In genomic region chr21:36949171-36950141, GRCh38 we compare ENCODE assay signal across 16 cellular contexts. TPM values are rescaled to one million over a fixed set of nuclear protein-coding genes. Genes with fewer than 3 reads are reported as not detected.
DNase-seq lines count a peak whose midpoint lies in the region; ATAC-seq, FAIRE-seq and TF ChIP-seq lines count a peak whose summit lies in the region.
"Had no signal": no experiment of that assay in that cellular context is flagged by ENCODE, and none has a peak within 500 bp of the region (broad histone marks: within the 10 kb centered on the region; RNA-seq: fewer than 3 reads in every experiment).

No MANE protein-coding gene starts in this region.

- peak overlapping the region; percentile 30 for H3K4me3 Mint-ChIP-seq in astrocyte (ENCODE audit: unreplicated experiment)
- H3K4me3 Mint-ChIP-seq in neural progenitor cell, result no peak overlapping the region
- no peak overlapping the region for H3K4me3 Mint-ChIP-seq in Caco-2 (ENCODE audit: unreplicated experiment)

- H3K79me2 ChIP-seq in astrocyte (ENCODE audit: insufficient read depth, low read length) (no peaks in the 10 kb centered on the region), neural progenitor cell (ENCODE audit: low read depth) (no peaks in the 10 kb centered on the region)

- H3K4me1 ChIP-seq in astrocyte (ENCODE audit: insufficient read depth, low read length) (no peaks in the 10 kb centered on the region), neural progenitor cell (peaks cover 13% of the 10 kb centered on the region), Caco-2 (no peaks in the 10 kb centered on the region), small intestine (ENCODE audit: control insufficient read depth in 2 of 2, insufficient read depth in 1 of 2, low read depth in 1 of 2, low read length in 1 of 2) (no peaks in the 10 kb centered on the region)

- DNase-seq in NCI-H2171 treated with DMSO at 0.1 percent for 48 hours (lab: John Stamatoyannopoulos, UW), result peak; percentile 23
- DNase-seq in NCI-H2171 (lab: John Stamatoyannopoulos, UW), result no peak
- DNase-seq in astrocyte (ENCODE audit: low read depth), result no peak
- DNase-seq in neural progenitor cell (ENCODE audit: low spot score), result no peak
- DNase-seq in Caco-2, result no peak
- DNase-seq in small intestine, result no peak
- DNase-seq: 8988T, HCEC 1CT, NCI-H1092 treated with DMSO at 0.1 percent for 48 hours, NCI-H1694 treated with DMSO at 0.1 percent for 48 hours, NCI-H446 treated with DMSO at 0.1 percent for 48 hours, NCI-H748 treated with DMSO at 0.1 percent for 48 hours, SHP77 had no signal

- H4K20me1 ChIP-seq in astrocyte (ENCODE audit: insufficient read depth, low read length) (peaks cover 12% of the 10 kb centered on the region), neural progenitor cell (ENCODE audit: low read depth) (no peaks in the 10 kb centered on the region)
- H4K20me1 ChIP-seq: BLaER1 had no signal

- H3K4me1 Mint-ChIP-seq in astrocyte (ENCODE audit: low read depth, unreplicated experiment), result peaks cover 13% of the 10 kb centered on the region
- peaks cover 18% of the 10 kb centered on the region for H3K4me1 Mint-ChIP-seq in neural progenitor cell
- H3K4me1 Mint-ChIP-seq in Caco-2 (ENCODE audit: low read depth, unreplicated experiment), result no peaks in the 10 kb centered on the region

- H3K27ac Mint-ChIP-seq in astrocyte (ENCODE audit: unreplicated experiment) (no peak overlapping the region), neural progenitor cell (peak overlapping the region; percentile 43), Caco-2 (ENCODE audit: unreplicated experiment) (no peak overlapping the region)

- H3K9me3 Mint-ChIP-seq in astrocyte (ENCODE audit: unreplicated experiment), result peaks cover 1% of the 10 kb centered on the region
- H3K9me3 Mint-ChIP-seq in neural progenitor cell, result peaks cover 4% of the 10 kb centered on the region
- no peaks in the 10 kb centered on the region for H3K9me3 Mint-ChIP-seq in Caco-2 (ENCODE audit: unreplicated experiment)

- POLR2A ChIA-PET in Caco-2 (lab: Charles Lee), result no interaction called here

- FAIRE-seq in astrocyte (lab: Jason Lieb, UNC), result no peak
- no peak for FAIRE-seq in small intestine (lab: Jason Lieb, UNC)

- H3K27ac ChIP-seq in astrocyte (ENCODE audit: low read depth, low read length), result no peak overlapping the region
- H3K27ac ChIP-seq in neural progenitor cell, result no peak overlapping the region
- H3K27ac ChIP-seq in small intestine (ENCODE audit: low read depth in 1 of 2, low read length in 1 of 2), result no peak overlapping the region
- H3K27ac ChIP-seq: BLaER1 had no signal

- H3K27me3 Mint-ChIP-seq in astrocyte (ENCODE audit: low read depth, unreplicated experiment) (no peaks in the 10 kb centered on the region), neural progenitor cell (ENCODE audit: insufficient read depth, low read depth) (peaks cover 10% of the 10 kb centered on the region), Caco-2 (ENCODE audit: insufficient read depth, unreplicated experiment) (no peaks in the 10 kb centered on the region)

- CTCF ChIA-PET in Caco-2 (lab: Charles Lee), result no interaction called here

- no peak overlapping the region for H3K9ac ChIP-seq in astrocyte (ENCODE audit: low read length)
- H3K9ac ChIP-seq in neural progenitor cell, result no peak overlapping the region
- H3K9ac ChIP-seq: BLaER1 had no signal

- H3K36me3 ChIP-seq in astrocyte (ENCODE audit: insufficient read depth, low read length), result no peaks in the 10 kb centered on the region
- no peaks in the 10 kb centered on the region for H3K36me3 ChIP-seq in neural progenitor cell
- H3K36me3 ChIP-seq in Caco-2 (ENCODE audit: control insufficient read depth, insufficient read depth, low read length), result no peaks in the 10 kb centered on the region
- H3K36me3 ChIP-seq in small intestine (ENCODE audit: control insufficient read depth in 2 of 2, insufficient read depth in 2 of 2, low read length in 2 of 2), result peaks cover 3 to 12% of the 10 kb centered on the region in 2 donors

- H3K27me3 ChIP-seq in astrocyte (ENCODE audit: insufficient read depth, low read length) (no peaks in the 10 kb centered on the region), neural progenitor cell (no peaks in the 10 kb centered on the region), Caco-2 (replicated peaks; ENCODE audit: control insufficient read depth, insufficient read depth, low read length) (no peaks in the 10 kb centered on the region), small intestine (ENCODE audit: control insufficient read depth in 2 of 2, insufficient read depth in 2 of 2, low read length in 2 of 2) (no peaks in the 10 kb centered on the region)
- H3K27me3 ChIP-seq: BLaER1 had no signal

- H3F3A ChIP-seq in neural progenitor cell (ENCODE audit: low read depth), result peaks cover 14% of the 10 kb centered on the region

- WGBS in small intestine, 3 donors, result 98 to 99% (median 98%) methylated on average over 6 of the region's 6 CpGs

- intact Hi-C loops in Caco-2 (cut with micrococcal nuclease; ENCODE audit: unreplicated experiment), result no loop called here

- no peak overlapping the region for H3K4me2 ChIP-seq in astrocyte (ENCODE audit: low read length)
- no peak overlapping the region for H3K4me2 ChIP-seq in neural progenitor cell
- H3K4me2 ChIP-seq: BLaER1 had no signal

- no peak overlapping the region for H3K4me3 ChIP-seq in astrocyte (ENCODE audit: insufficient read depth, low read depth, low read length)
- no peak overlapping the region for H3K4me3 ChIP-seq in neural progenitor cell
- H3K4me3 ChIP-seq in Caco-2 (ENCODE audit: low read depth, low read length), result no peak overlapping the region
- H3K4me3 ChIP-seq in small intestine (ENCODE audit: low read depth in 1 of 2, low read length in 2 of 2), result no peak overlapping the region
- H3K4me3 ChIP-seq: BLaER1 had no signal

- H3K9me3 ChIP-seq in astrocyte (ENCODE audit: insufficient read depth, low read depth, low read length), result no peaks in the 10 kb centered on the region
- no peaks in the 10 kb centered on the region for H3K9me3 ChIP-seq in neural progenitor cell (ENCODE audit: low read depth)
- no peaks in the 10 kb centered on the region for H3K9me3 ChIP-seq in Caco-2
- H3K9me3 ChIP-seq in small intestine (ENCODE audit: control insufficient read depth, low read depth), result no peaks in the 10 kb centered on the region

- ATAC-seq in esophagus mucosa, result peak; percentile 65
- ATAC-seq in GM18517 (IDR thresholded peaks at IDR 0.05; ENCODE audit: unreplicated experiment), result no peak

- no TSS peak for BruUV-seq in Caco-2 (replicated peaks; lab: Mats Ljungman, UMichigan)

- no peak overlapping the region for H2AFZ ChIP-seq in astrocyte (ENCODE audit: low read depth, low read length)
- no peak overlapping the region for H2AFZ ChIP-seq in neural progenitor cell (replicated peaks)

- TF ChIP-seq CTCF in astrocyte (IDR thresholded peaks at IDR 0.05; ENCODE audit: insufficient read depth, low read depth, low read length) (no peak), neural progenitor cell (IDR thresholded peaks at IDR 0.05) (no peak), Caco-2 (IDR thresholded peaks at IDR 0.05; ENCODE audit: insufficient read depth in 1 of 2, low read depth in 1 of 2, low read length in 1 of 2, severe bottlenecking in 1 of 2, unreplicated experiment in 1 of 2) (no peak)

- peaks cover 26% of the 10 kb centered on the region for H3K36me3 Mint-ChIP-seq in astrocyte (ENCODE audit: low read depth, unreplicated experiment)
- H3K36me3 Mint-ChIP-seq in neural progenitor cell, result peaks cover 18% of the 10 kb centered on the region
- peaks cover 23% of the 10 kb centered on the region for H3K36me3 Mint-ChIP-seq in Caco-2 (ENCODE audit: insufficient read depth, unreplicated experiment)

RNA-seq across cellular contexts. Expression of gene HLCS, which starts 17.0 kb away (rescaled TPM):
- total RNA-seq in astrocyte, result 20.9 and 24.3 TPM in 2 replicates
- total RNA-seq in esophagus mucosa, result 11.6 TPM
- total RNA-seq in neural progenitor cell (ENCODE audit: low replicate concordance), result 20.4 and 25.0 TPM in 2 replicates
- 21.8 and 26.2 TPM in 2 replicates for total RNA-seq in Caco-2 (2022)
- 1 to 10 TPM; 2.7 to 6.8 (median 2.9) TPM for polyA plus RNA-seq in small intestine

RNA-seq across cellular contexts. Expression of gene RIPPLY3, which starts 57.0 kb away (rescaled TPM):
- total RNA-seq in astrocyte (not detected in 2 replicates), esophagus mucosa (not detected), neural progenitor cell (ENCODE audit: low replicate concordance) (2.8 and 4.3 TPM in 2 replicates), Caco-2 (2022) (0.91 and 1.2 TPM in 2 replicates)
- under 1 TPM in 1 of 3 donors, not detected in 2; 0.07 TPM for polyA plus RNA-seq in small intestine
